9 cellular contexts compared by ENCODE assay signal in genomic region chr1:2236695-2237677, GRCh38. TPM values are rescaled to one million over a fixed set of nuclear protein-coding genes. Genes with fewer than 3 reads are reported as not detected.
DNase-seq lines count a peak whose midpoint lies in the region; ATAC-seq and TF ChIP-seq lines count a peak whose summit lies in the region.
"Had no signal": no experiment of that assay in that cellular context is flagged by ENCODE, and none has a peak within 500 bp of the region (broad histone marks: within the 10 kb centered on the region; RNA-seq: fewer than 3 reads in every experiment).

No MANE protein-coding gene starts in this region.

- no peaks in the 10 kb centered on the region for H3K27me3 ChIP-seq in colonic mucosa

- no peak for TF ChIP-seq CTCF in colonic mucosa (IDR thresholded peaks at IDR 0.05)

- H3K9me3 ChIP-seq in colonic mucosa = no peaks in the 10 kb centered on the region

- no peaks in the 10 kb centered on the region for H3K9me3 Mint-ChIP-seq in T-cell

- H3K4me1 ChIP-seq in colonic mucosa = peaks cover 36% of the 10 kb centered on the region

- POLR2A ChIA-PET in T-cell (lab: Charles Lee) = interaction anchor here in 1 of 2 donors (1.1 kb wide), 1 partner anchor 8 kb away, joined by 3 read pairs; no protein-coding TSS in a partner anchor

- H3K36me3 Mint-ChIP-seq in T-cell = peaks cover 12% of the 10 kb centered on the region

- peak overlapping the region; percentile 63 to 96 (median 67) for H3K4me3 Mint-ChIP-seq in T-cell

- peak overlapping the region; percentile 98 to 99 for H3K27ac Mint-ChIP-seq in T-cell

- H3K36me3 ChIP-seq in colonic mucosa = no peaks in the 10 kb centered on the region

- no peak overlapping the region for H3K27ac ChIP-seq in colonic mucosa

- H3K4me1 Mint-ChIP-seq in T-cell = peaks cover 90 to 92% (median 91%) of the 10 kb centered on the region in 3 donors

- no peaks in the 10 kb centered on the region for H3K27me3 Mint-ChIP-seq in T-cell

- CTCF ChIA-PET in T-cell (lab: Charles Lee) = no interaction called here

- in situ Hi-C loops in G401 (cut with HindIII; ENCODE audit: low sequenced_read_pairs) = no loop called here

- ATAC-seq in T-cell (replicated peaks in 1 of 4) = peak in 3 of 4 experiments; percentile 17 to 21 (median 18)
- no peak for ATAC-seq in GM18907 (IDR thresholded peaks at IDR 0.05; ENCODE audit: unreplicated experiment)
- no peak for ATAC-seq in HG02852 (IDR thresholded peaks at IDR 0.05; ENCODE audit: unreplicated experiment)

- intact Hi-C loops in colonic mucosa (cut with DNase I) = no loop called here

- peak overlapping the region; percentile 43 to 51 for H3K9ac ChIP-seq in colonic mucosa (ENCODE audit: low read depth in 2 of 2, low read length in 2 of 2)

- H3K4me3 ChIP-seq in colonic mucosa = no peak overlapping the region

- DNase-seq in G401 (ENCODE audit: low spot score) = peak; percentile 74
- DNase-seq in T-cell = peak in 27 of 34 experiments; percentile 35 to 70 (median 54)
- no peak for DNase-seq in colonic mucosa
- DNase-seq in retina = peak; percentile 24
- no peak for DNase-seq in GDM1 (lab: John Stamatoyannopoulos, UW)
- no peak for DNase-seq in anterior cingulate cortex (lab: John Stamatoyannopoulos, UW)
- DNase-seq: OCI-M1 had no signal

RNA-seq across cellular contexts. Expression of gene SKI, which starts 8.9 kb away (rescaled TPM):
- total RNA-seq in G401 (2014; rRNA removed; shearing (Covaris generic)) = 5.8 and 15.2 TPM in 2 replicates
- total RNA-seq in T-cell = 100 to 1,000 TPM; 137 to 299 (median 157) TPM
- 10 to 100 TPM; 31.0 to 36.1 TPM for total RNA-seq in colonic mucosa

RNA-seq across cellular contexts. Expression of gene FAAP20, which starts 42.4 kb away (rescaled TPM):
- total RNA-seq in G401 (2014; rRNA removed; shearing (Covaris generic)) = 79.9 and 105 TPM in 2 replicates
- 10 to 100 TPM; 52.9 to 74.8 (median 68.2) TPM for total RNA-seq in T-cell
- total RNA-seq in colonic mucosa = 10 to 100 TPM; 29.9 to 53.7 TPM

Comparison
In these comparisons a context has a peak if more than half of its experiments do, and no peak if none do; other contexts are left out.
1. DNase-seq: peak in G401 (single experiment), T-cell (27 of 34) and retina (single experiment); none in colonic mucosa (single experiment), GDM1 (single experiment) and anterior cingulate cortex (0 of 58).
2. ATAC-seq: peak in T-cell (3 of 4); none in GM18907 (single experiment) and HG02852 (single experiment).